In the genomic region with DNA sequence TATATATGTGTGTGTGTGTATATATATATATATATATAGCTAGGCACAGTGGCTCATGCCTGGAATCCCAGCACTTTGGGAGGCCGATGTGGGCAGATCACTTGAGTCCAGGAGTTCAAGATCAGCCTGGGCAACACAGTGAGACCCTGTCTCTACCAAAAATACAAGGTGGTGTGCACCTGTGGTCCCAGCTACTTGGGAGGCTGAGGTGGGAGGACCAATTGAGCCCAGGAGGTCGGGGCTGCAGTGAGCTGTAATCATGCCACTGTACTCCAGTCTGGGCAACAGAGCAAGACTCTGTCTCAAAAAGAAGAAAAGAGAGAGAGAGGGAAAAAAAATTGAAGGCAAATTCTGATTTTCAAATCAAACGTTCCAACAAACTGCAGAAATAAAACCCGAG, we compare ENCODE assay signal across 9 cellular contexts. TPM values are rescaled to one million over a fixed set of nuclear protein-coding genes. Genes with fewer than 3 reads are reported as not detected.
DNase-seq lines count a peak whose midpoint lies in the region; FAIRE-seq and TF ChIP-seq lines count a peak whose summit lies in the region.
"Not testable (repeated sequence)": the region's sequence is repeated elsewhere in the genome, so short reads cannot be mapped to it uniquely, and the experiment has no call there.
"Had no signal": no experiment of that assay in that cellular context is flagged by ENCODE, and none has a peak within 500 bp of the region (broad histone marks: within the 10 kb centered on the region; RNA-seq: fewer than 3 reads in every experiment).

No MANE protein-coding gene starts in this region.

- H3K18ac ChIP-seq in H1 (ENCODE audit: extremely low read depth, low read length), result not testable (repeated sequence)

- not testable (repeated sequence) for H4K8ac ChIP-seq in H1 (ENCODE audit: extremely low read depth, insufficient read depth, low read length)

- H3K9me3 Mint-ChIP-seq in T-helper 2 cell treated with Interferon-gamma antibody and Interleukin-4, amounts not matched to agents 5 μg/mL and 100 μg/mL, for 36 hours; activated T-helper 2 cell treated with anti-CD3 and anti-CD28 coated beads, Interferon-gamma antibody, Interleukin-2, Interleukin-4, amounts not matched to agents 10 μg/mL and 5 μg/mL and 100 μg/mL, durations not matched to agents 14 hours and 24 hours and 36 hours: not testable (repeated sequence)

- not testable (repeated sequence) for H3K56ac ChIP-seq in H1 (replicated peaks; ENCODE audit: insufficient read length, low read depth, low read length)

- TF ChIP-seq CTCF in HEK293 (tag by site-specific recombination; IDR thresholded peaks at IDR 0.05); H1 (IDR thresholded peaks at IDR 0.05; ENCODE audit: control extremely low read depth in 1 of 3, insufficient read depth in 1 of 3, low read depth in 1 of 3, low read length in 3 of 3); left ventricle myocardium inferior (IDR thresholded peaks at IDR 0.05; ENCODE audit: borderline replicate concordance); osteoblast (IDR thresholded peaks at IDR 0.05; ENCODE audit: extremely low read depth, low read depth, low read length); stomach (IDR thresholded peaks at IDR 0.05): not testable (repeated sequence)

- H3K4me1 ChIP-seq in HEK293 (ENCODE audit: control insufficient read depth, insufficient read depth, low read length), result not testable (repeated sequence)
- H3K4me1 ChIP-seq in H1 (replicated peaks in 1 of 4; ENCODE audit: control insufficient read depth in 3 of 4, insufficient read depth in 4 of 4, low read length in 3 of 4) (peaks cover 2 to 14% (median 6%) of the 10 kb centered on the region in 4 experiments; a peak in 5 of 7 replicates), left ventricle myocardium inferior (peaks cover 100% of the 10 kb centered on the region), osteoblast (ENCODE audit: insufficient read depth, low read length) (peaks cover 58% of the 10 kb centered on the region), stomach (peaks cover 33 to 85% (median 54%) of the 10 kb centered on the region in 4 donors)

- H3K27ac ChIP-seq in HEK293 (ENCODE audit: extremely low read depth, low read depth, low read length); H1 (ENCODE audit: low read depth, low read length): not testable (repeated sequence)
- H3K27ac ChIP-seq in left ventricle myocardium inferior (replicated peaks) (peak overlapping the region; percentile 92), osteoblast (ENCODE audit: low read depth, low read length) (peak overlapping the region; percentile 73), stomach (peak overlapping the region in 3 of 5 donors; percentile 48 to 88 (median 85))

- H2BK5ac ChIP-seq in H1 (ENCODE audit: low read depth, low read length), result not testable (repeated sequence)

- not testable (repeated sequence) for H3K4me3 Mint-ChIP-seq in T-helper 2 cell treated with Interferon-gamma antibody and Interleukin-4, amounts not matched to agents 5 μg/mL and 100 μg/mL, for 36 hours; activated T-helper 2 cell treated with anti-CD3 and anti-CD28 coated beads, Interferon-gamma antibody, Interleukin-2, Interleukin-4, amounts not matched to agents 10 μg/mL and 5 μg/mL and 100 μg/mL, durations not matched to agents 14 hours and 24 hours and 36 hours (ENCODE audit: low read depth)

- not testable (repeated sequence) for TF ChIP-seq POLR2A in H1 (IDR thresholded peaks at IDR 0.05; ENCODE audit: control extremely low read depth in 1 of 2, low read depth in 2 of 2, low read length in 2 of 2); stomach (IDR thresholded peaks at IDR 0.05)

- H3K79me2 ChIP-seq in H1 (ENCODE audit: control insufficient read depth in 1 of 2, insufficient read depth in 2 of 2, low read length in 2 of 2), result not testable (repeated sequence)
- H3K79me2 ChIP-seq in osteoblast (ENCODE audit: insufficient read depth, low read length), result peaks cover 73% of the 10 kb centered on the region

- H3K4ac ChIP-seq in H1 (replicated peaks; ENCODE audit: insufficient read length, low read depth, low read length), result not testable (repeated sequence)

- H3K36me3 ChIP-seq in HEK293 (ENCODE audit: control insufficient read depth in 2 of 2, insufficient read depth in 1 of 2, low read length in 2 of 2) (peaks cover 4 to 40% of the 10 kb centered on the region in 2 experiments; a peak in 2 of 3 replicates), osteoblast (ENCODE audit: insufficient read depth, low read length) (peaks cover 57% of the 10 kb centered on the region), stomach (peaks cover 0 to 39% (median 27%) of the 10 kb centered on the region in 4 donors)
- not testable (repeated sequence) for H3K36me3 ChIP-seq in H1 (ENCODE audit: control insufficient read depth in 2 of 4, insufficient read depth in 4 of 4, low read length in 3 of 4); left ventricle myocardium inferior

- H4K5ac ChIP-seq in H1 (ENCODE audit: insufficient read length, low read depth, low read length), result not testable (repeated sequence)

- H4K20me1 ChIP-seq in H1 (replicated peaks in 1 of 2; ENCODE audit: control insufficient read depth in 1 of 2, insufficient read depth in 2 of 2, low read length in 2 of 2); osteoblast (ENCODE audit: insufficient read depth, low read length): not testable (repeated sequence)

- TF ChIP-seq EP300 in H1 (IDR thresholded peaks at IDR 0.05; ENCODE audit: borderline replicate concordance in 1 of 2, low read depth in 2 of 2, low read length in 2 of 2); stomach (IDR thresholded peaks at IDR 0.05): not testable (repeated sequence)

- H3K36me3 Mint-ChIP-seq in T-helper 2 cell treated with Interferon-gamma antibody and Interleukin-4, amounts not matched to agents 5 μg/mL and 100 μg/mL, for 36 hours (ENCODE audit: low read depth), result peaks cover 40% of the 10 kb centered on the region
- H3K36me3 Mint-ChIP-seq in activated T-helper 2 cell treated with anti-CD3 and anti-CD28 coated beads, Interferon-gamma antibody, Interleukin-2, Interleukin-4, amounts not matched to agents 10 μg/mL and 5 μg/mL and 100 μg/mL, durations not matched to agents 14 hours and 24 hours and 36 hours (ENCODE audit: low read depth), result peaks cover 58% of the 10 kb centered on the region

- not testable (repeated sequence) for H3K27me3 ChIP-seq in H1 (replicated peaks in 1 of 4; ENCODE audit: control insufficient read depth in 3 of 4, extremely low read depth in 1 of 4, insufficient read depth in 3 of 4, low read length in 3 of 4); left ventricle myocardium inferior (ENCODE audit: low read depth); osteoblast (ENCODE audit: insufficient read depth, low read length); stomach

- H4K91ac ChIP-seq in H1 (replicated peaks; ENCODE audit: insufficient read length, low read length), result not testable (repeated sequence)

- 86% methylated on average over 4 of the region's 4 CpGs; no CpG with 5 or more reads in 1 of the 2 experiments for WGBS in H1 (ENCODE audit: extremely low coverage in 1 of 2, insufficient coverage in 1 of 2, insufficient read length in 1 of 2, insufficient replicate concordance in 2 of 2, low coverage in 1 of 2, low lambda C conversion rate in 2 of 2, missing lambda C conversion rate in 1 of 2), 2 experiments
- 74 to 84% (median 80%) methylated on average over 4 of the region's 4 CpGs for WGBS in stomach, 5 donors

- not testable (repeated sequence) for H3K9me3 ChIP-seq in HEK293 (ENCODE audit: control insufficient read depth, insufficient read depth, low read depth, low read length); H1 (ENCODE audit: insufficient read depth in 2 of 2, low read depth in 1 of 2, low read length in 1 of 2); left ventricle myocardium inferior (replicated peaks); osteoblast (ENCODE audit: low read depth, low read length); stomach

- not testable (repeated sequence) for DNase-seq in T-helper 2 cell treated with Interferon-gamma antibody and Interleukin-4, amounts not matched to agents 5 μg/mL and 100 μg/mL, for 36 hours (ENCODE audit: low spot score); activated T-helper 2 cell treated with anti-CD3 and anti-CD28 coated beads, Interferon-gamma antibody, Interleukin-2, Interleukin-4, amounts not matched to agents 10 μg/mL and 5 μg/mL and 100 μg/mL, durations not matched to agents 14 hours and 24 hours and 36 hours (ENCODE audit: low spot score); H1 (ENCODE audit: low read depth in 1 of 2, low spot score in 2 of 2); left ventricle myocardium inferior; osteoblast (ENCODE audit: insufficient read length, low spot score, missing footprints); stomach

- not testable (repeated sequence) for H3K23ac ChIP-seq in H1 (ENCODE audit: insufficient read length)

- 0 out of 2 replicates have a peak overlapping the region, but pooled peaks have one; percentile 48 for H2AK5ac ChIP-seq in H1 (ENCODE audit: low read depth, low read length)

- TF ChIP-seq RAD21 in H1 (IDR thresholded peaks at IDR 0.05 in 1 of 2, conservative IDR thresholded peaks at IDR 0.05 in 1 of 2; ENCODE audit: low read depth in 2 of 2, low read length in 2 of 2), result not testable (repeated sequence)

- CTCF ChIA-PET in HEK293 (lab: Yijun Ruan, JAX), result not testable (repeated sequence)
- CTCF ChIA-PET in H1 (lab: Charles Lee; ENCODE audit: partially characterized antibody), result interaction anchor here (0.6 kb wide), 1 partner anchor 100 kb away, joined by 3 read pairs; no protein-coding TSS in a partner anchor

- peak overlapping the region; percentile 73 for H3K27ac Mint-ChIP-seq in T-helper 2 cell treated with Interferon-gamma antibody and Interleukin-4, amounts not matched to agents 5 μg/mL and 100 μg/mL, for 36 hours
- H3K27ac Mint-ChIP-seq in activated T-helper 2 cell treated with anti-CD3 and anti-CD28 coated beads, Interferon-gamma antibody, Interleukin-2, Interleukin-4, amounts not matched to agents 10 μg/mL and 5 μg/mL and 100 μg/mL, durations not matched to agents 14 hours and 24 hours and 36 hours, result peak overlapping the region; percentile 46

- H3K4me3 ChIP-seq in HEK293 (ENCODE audit: low read depth, low read length); H1 (ENCODE audit: extremely low read depth in 1 of 4, insufficient read depth in 2 of 4, low read depth in 3 of 4, low read length in 4 of 4); left ventricle myocardium inferior; osteoblast (ENCODE audit: insufficient read depth, low read length); stomach: not testable (repeated sequence)

- H2BK15ac ChIP-seq in H1 (ENCODE audit: low read length), result not testable (repeated sequence)

- not testable (repeated sequence) for H3K27me3 Mint-ChIP-seq in T-helper 2 cell treated with Interferon-gamma antibody and Interleukin-4, amounts not matched to agents 5 μg/mL and 100 μg/mL, for 36 hours (ENCODE audit: low read depth); activated T-helper 2 cell treated with anti-CD3 and anti-CD28 coated beads, Interferon-gamma antibody, Interleukin-2, Interleukin-4, amounts not matched to agents 10 μg/mL and 5 μg/mL and 100 μg/mL, durations not matched to agents 14 hours and 24 hours and 36 hours (ENCODE audit: low read depth)

- FAIRE-seq in H1 (lab: Jason Lieb, UNC), result not testable (repeated sequence)

- H3K79me1 ChIP-seq in H1 (ENCODE audit: low read depth, low read length), result not testable (repeated sequence)

- H2AFZ ChIP-seq in H1 (ENCODE audit: low read length); osteoblast (ENCODE audit: low read length): not testable (repeated sequence)

- POLR2A ChIA-PET in HEK293 (lab: Yijun Ruan, JAX), result interaction anchor here (1.9 kb wide), 1 partner anchor 15 kb away, joined by 4 read pairs; a partner anchor contains a TSS
- POLR2A ChIA-PET in H1 (lab: Charles Lee; ENCODE audit: partially characterized antibody), result interaction anchor here (0.9 to 2.9 kb wide), 2 partner anchors 9 to 15 kb away, joined by 4 to 10 read pairs; a partner anchor contains a TSS

- not testable (repeated sequence) for H3K9ac ChIP-seq in H1 (replicated peaks in 1 of 4; ENCODE audit: extremely low read depth in 1 of 4, low read depth in 3 of 4, low read length in 3 of 4)

- not testable (repeated sequence) for H3K14ac ChIP-seq in H1 (ENCODE audit: insufficient read length)

- H3K4me2 ChIP-seq in H1 (ENCODE audit: insufficient read depth in 1 of 2, low read depth in 2 of 2, low read length in 2 of 2); osteoblast (ENCODE audit: insufficient read depth, low read length): not testable (repeated sequence)

- intact Hi-C loops in activated T-helper 2 cell treated with anti-CD3 and anti-CD28 coated beads, Interferon-gamma antibody, Interleukin-2, Interleukin-4, amounts not matched to agents 10 μg/mL and 5 μg/mL and 100 μg/mL, durations not matched to agents 14 hours and 24 hours and 36 hours (cut with micrococcal nuclease); left ventricle myocardium inferior (cut with micrococcal nuclease); stomach (cut with DNase I; ENCODE audit: low total_unique reads): not testable (repeated sequence)

- H2BK20ac ChIP-seq in H1 (ENCODE audit: low read length), result not testable (repeated sequence)

- not testable (repeated sequence) for H2BK120ac ChIP-seq in H1 (replicated peaks; ENCODE audit: low read depth, low read length)

- not testable (repeated sequence) for H2BK12ac ChIP-seq in H1 (ENCODE audit: low read depth, low read length)

- H3K4me1 Mint-ChIP-seq in T-helper 2 cell treated with Interferon-gamma antibody and Interleukin-4, amounts not matched to agents 5 μg/mL and 100 μg/mL, for 36 hours (ENCODE audit: low read depth), result peaks cover 39% of the 10 kb centered on the region
- H3K4me1 Mint-ChIP-seq in activated T-helper 2 cell treated with anti-CD3 and anti-CD28 coated beads, Interferon-gamma antibody, Interleukin-2, Interleukin-4, amounts not matched to agents 10 μg/mL and 5 μg/mL and 100 μg/mL, durations not matched to agents 14 hours and 24 hours and 36 hours (ENCODE audit: low read depth), result peaks cover 41% of the 10 kb centered on the region

- not testable (repeated sequence) for H3K23me2 ChIP-seq in H1 (ENCODE audit: low read depth, low read length)

RNA-seq across cellular contexts. Expression of a gene that starts 15.6 kb away (rescaled TPM):
- 39.8 and 48.1 TPM in 2 replicates for total RNA-seq in activated T-helper 2 cell treated with anti-CD3 and anti-CD28 coated beads, Interferon-gamma antibody, Interleukin-2, Interleukin-4, amounts not matched to agents 10 μg/mL and 5 μg/mL and 100 μg/mL, durations not matched to agents 14 hours and 24 hours and 36 hours
- total RNA-seq in H1 (2021; fragmentation: NEBNext Ultra II Directional; extraction: Animal tissue kit (Norgen Biotek cat#: 25700)), result 17.0 and 17.9 TPM in 2 replicates
- polyA plus RNA-seq in H1 (2011; rRNA removed) (5.3 and 8.0 TPM in 2 replicates), stomach (1 to 10 TPM; 2.3 to 6.0 (median 3.2) TPM)
- polyA plus RNA-seq in H1 (2011; cell fraction: cytosol; rRNA removed), result 6.3 TPM
- 10.6 TPM for polyA plus RNA-seq in H1 (2011; cell fraction: nucleus; rRNA removed)
- 5.9 to 8.2 TPM (median 7.4 TPM) in 4 replicates for polyA plus RNA-seq in H1 (2012, experiment 1 of 2)
- 2.1 TPM for polyA plus RNA-seq in H1 (2012, experiment 2 of 2)
- 7.6 TPM for polyA plus RNA-seq in H1 (2013, experiment 1 of 2)
- polyA plus RNA-seq in H1 (2013, experiment 2 of 2), result 7.2 TPM
- polyA minus RNA-seq in H1 (2011; rRNA and poly(A)+ RNA removed), result 13.0 and 14.6 TPM in 2 replicates
- polyA minus RNA-seq in H1 (2011; cell fraction: cytosol; rRNA and poly(A)+ RNA removed), result 9.3 TPM
- polyA minus RNA-seq in H1 (2011; cell fraction: nucleus; rRNA and poly(A)+ RNA removed), result 11.7 TPM
- total RNA-seq in left ventricle myocardium inferior (30.1 TPM), osteoblast (31.8 and 34.2 TPM in 2 replicates), stomach (100 to 1,000 TPM in 1 of 5 donors, 10 to 100 TPM in 4; 10.1 to 172 (median 22.9) TPM)

RNA-seq across cellular contexts. Expression of a gene that starts 38.1 kb away (rescaled TPM):
- total RNA-seq in activated T-helper 2 cell treated with anti-CD3 and anti-CD28 coated beads, Interferon-gamma antibody, Interleukin-2, Interleukin-4, amounts not matched to agents 10 μg/mL and 5 μg/mL and 100 μg/mL, durations not matched to agents 14 hours and 24 hours and 36 hours, result not detected in 2 replicates
- not detected in 2 replicates for total RNA-seq in H1 (2021; fragmentation: NEBNext Ultra II Directional; extraction: Animal tissue kit (Norgen Biotek cat#: 25700))
- polyA plus RNA-seq in H1 (2011; rRNA removed) (not detected in 2 replicates), stomach (not detected)
- not detected for polyA plus RNA-seq in H1 (2011; cell fraction: cytosol; rRNA removed)
- polyA plus RNA-seq in H1 (2011; cell fraction: nucleus; rRNA removed), result not detected
- polyA plus RNA-seq in H1 (2012, experiment 1 of 2), result not detected in 4 replicates
- polyA plus RNA-seq in H1 (2012, experiment 2 of 2), result not detected
- polyA plus RNA-seq in H1 (2013, experiment 1 of 2), result not detected
- polyA plus RNA-seq in H1 (2013, experiment 2 of 2), result 0.04 TPM
- not detected in 2 replicates for polyA minus RNA-seq in H1 (2011; rRNA and poly(A)+ RNA removed)
- polyA minus RNA-seq in H1 (2011; cell fraction: cytosol; rRNA and poly(A)+ RNA removed), result not detected
- not detected for polyA minus RNA-seq in H1 (2011; cell fraction: nucleus; rRNA and poly(A)+ RNA removed)
- total RNA-seq in left ventricle myocardium inferior (not detected), osteoblast (not detected in 2 replicates), stomach (not detected)
- total RNA-seq: K562, PC-9 had no signal
- polyA plus RNA-seq: K562 had no signal
